ENCODE assay signal across 1 cellular context in genomic region chr5:88672644-88673493, GRCh38.
TF ChIP-seq lines count a peak whose summit lies in the region.

No MANE protein-coding gene starts in this region.

TF ChIP-seq in H1, 55 proteins besides CTCF, POLR2A, EP300 and RAD21 (continued from another document):
- TF ChIP-seq USF2 (IDR thresholded peaks at IDR 0.05; ENCODE audit: low read length) (no peak), GTF2F1 (IDR thresholded peaks at IDR 0.05; ENCODE audit: borderline replicate concordance, low read depth, low read length) (no peak), RBBP5 (IDR thresholded peaks at IDR 0.05; ENCODE audit: borderline replicate concordance, low read depth, low read length) (no peak), EZH2 (IDR thresholded peaks at IDR 0.05; ENCODE audit: low read depth, low read length, severe bottlenecking) (peak; percentile 79), BCL11A (IDR thresholded peaks at IDR 0.05; ENCODE audit: low read depth in 2 of 2, low read length in 2 of 2) (peak in 1 of 2 experiments; percentile 26), MAFK (IDR thresholded peaks at IDR 0.05; ENCODE audit: low read depth, low read length) (no peak), RFX5 (IDR thresholded peaks at IDR 0.05; ENCODE audit: borderline replicate concordance, low read depth, low read length) (no peak), CREB1 (IDR thresholded peaks at IDR 0.05) (peak; percentile 14; the same call in 1 of the 2 replicates), ASH2L (IDR thresholded peaks at IDR 0.05; ENCODE audit: low read length) (peak; percentile 49), BACH1 (IDR thresholded peaks at IDR 0.05; ENCODE audit: low read length) (no peak), POU5F1 (IDR thresholded peaks at IDR 0.05; ENCODE audit: low read depth, low read length) (no peak), RXRA (IDR thresholded peaks at IDR 0.05; ENCODE audit: insufficient read depth, low read depth, low read length) (no peak), JUND (IDR thresholded peaks at IDR 0.05; ENCODE audit: low read length) (no peak), MAX (IDR thresholded peaks at IDR 0.05) (peak; percentile 60), JUN (IDR thresholded peaks at IDR 0.05; ENCODE audit: low read depth, low read length) (no peak), CBX8 (IDR thresholded peaks at IDR 0.05; ENCODE audit: borderline replicate concordance, low read depth, low read length) (no peak), SP1 (IDR thresholded peaks at IDR 0.05; ENCODE audit: low read depth, low read length) (peak; percentile 96), CHD2 (IDR thresholded peaks at IDR 0.05; ENCODE audit: low read length) (no peak), RNF2 (IDR thresholded peaks at IDR 0.05; ENCODE audit: borderline replicate concordance, low read depth, low read length, missing control alignments, poor library complexity, severe bottlenecking) (peak; percentile 86), E2F6 (IDR thresholded peaks at IDR 0.05) (peak; percentile 56), NANOG (IDR thresholded peaks at IDR 0.05; ENCODE audit: insufficient read depth, low read depth, low read length, poor library complexity, severe bottlenecking) (peak; percentile 29), BRCA1 (IDR thresholded peaks at IDR 0.05; ENCODE audit: low read depth, low read length) (no peak), GABPA (IDR thresholded peaks at IDR 0.05; ENCODE audit: borderline replicate concordance, insufficient read depth, low read length) (peak; percentile 72; the same call in 1 of the 2 replicates)
